30 cellular contexts compared by ENCODE assay signal in the genomic region with DNA sequence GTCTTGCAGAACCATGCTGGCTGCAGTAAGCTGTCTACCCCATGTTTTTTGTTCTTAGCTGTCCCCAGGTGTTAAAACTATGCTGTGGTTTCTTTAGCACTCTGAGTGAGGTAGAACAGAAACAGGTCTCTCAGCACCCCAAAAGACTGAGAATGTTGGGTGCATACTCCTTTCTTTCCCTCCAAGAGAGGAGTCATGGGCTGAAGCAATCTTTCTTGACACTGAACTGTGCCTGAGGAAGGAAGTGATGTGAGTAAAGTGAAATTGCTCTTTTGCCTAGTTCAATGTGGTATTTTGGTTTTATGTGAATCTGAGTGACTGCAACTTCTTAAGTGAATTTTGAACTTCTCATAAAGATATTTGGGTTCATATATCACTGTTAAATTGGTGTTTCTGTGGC.
"Had no signal": no experiment of that assay in that cellular context is flagged by ENCODE, and none has a peak within 500 bp of the region (broad histone marks: within the 10 kb centered on the region; RNA-seq: fewer than 3 reads in every experiment).

No MANE protein-coding gene starts in this region.

- H3K9me3 Mint-ChIP-seq: endodermal cell had no signal

- H3K9ac ChIP-seq: neural progenitor cell, parathyroid adenoma had no signal

- H3K36me3 Mint-ChIP-seq: immature natural killer cell; memory B cell; neural progenitor cell; stimulated activated naive B cell treated with anti-CD40 and anti-IgM and Interleukin-4, amounts not matched to agents 10 μg/mL and 1 μg/mL and 100 μg/mL, for 72 hours had no signal

- H3K4me3 Mint-ChIP-seq: dendritic cell treated with granulocyte-macrophage colony-stimulating factor and Interleukin-4, amounts not matched to agents 40 ng/mL and 50 ng/mL, for 4 days; endodermal cell; immature natural killer cell; memory B cell; naive B cell; natural killer cell treated with Interleukin-12 subunit alpha and Interleukin-12 subunit beta and Interleukin-15 and Interleukin-18, amount 100 ng/mL, for 72 hours; neural progenitor cell; stimulated activated naive B cell treated with anti-CD40 and anti-IgM and Interleukin-4, amounts not matched to agents 10 μg/mL and 1 μg/mL and 100 μg/mL, for 72 hours; stimulated activated naive CD8-positive, alpha-beta T cell treated with anti-CD3 and anti-CD28 coated beads, Interleukin-15, Interleukin-2, amounts not matched to agents 100 ng/mL and 50 ng/mL, for 24 hours had no signal

- ATAC-seq: left colon; lower lobe of right lung; mucosa of descending colon; right lobe of liver; stimulated activated naive B cell treated with anti-CD40 and anti-IgM and Interleukin-4, amounts not matched to agents 10 μg/mL and 1 μg/mL and 100 μg/mL, for 72 hours; upper lobe of right lung had no signal

- H3K79me2 ChIP-seq: parathyroid adenoma had no signal

- H3K27me3 Mint-ChIP-seq: dendritic cell treated with granulocyte-macrophage colony-stimulating factor and Interleukin-4, amounts not matched to agents 40 ng/mL and 50 ng/mL, for 4 days; memory B cell; natural killer cell treated with Interleukin-12 subunit alpha and Interleukin-12 subunit beta and Interleukin-15 and Interleukin-18, amount 100 ng/mL, for 72 hours; progenitor cell of endocrine pancreas had no signal

- H3K4me1 Mint-ChIP-seq: endodermal cell; immature natural killer cell; memory B cell; naive B cell; neural progenitor cell; stimulated activated naive B cell treated with anti-CD40 and anti-IgM and Interleukin-4, amounts not matched to agents 10 μg/mL and 1 μg/mL and 100 μg/mL, for 72 hours had no signal

- H3K9me3 ChIP-seq: colonic mucosa, esophagus squamous epithelium, mucosa of descending colon, right lobe of liver, transverse colon, upper lobe of right lung, uterus had no signal

- DNase-seq: colonic mucosa; effector CD8-positive, alpha-beta T cell; endodermal cell; esophagus squamous epithelium; foreskin melanocyte; hypothalamus; immature natural killer cell; islet precursor cell; kidney glomerular epithelial cell; left colon; left ventricle myocardium inferior; lower lobe of right lung; mucosa of descending colon; naive B cell; right lobe of liver; small intestine; stimulated activated CD4-positive, alpha-beta T cell treated with anti-CD3 and anti-CD28 coated beads, Interleukin-15, amount 100 ng/mL, for 24 hours; stimulated activated CD4-positive, alpha-beta T cell treated with anti-CD3 and anti-CD28 coated beads, Interleukin-2, amount 100 ng/mL, for 48 hours; stimulated activated naive B cell treated with anti-CD40 and anti-IgM and Interleukin-4, amounts not matched to agents 10 μg/mL and 1 μg/mL and 100 μg/mL, for 72 hours; transverse colon; upper lobe of right lung; uterus had no signal

- H3K36me3 ChIP-seq: colonic mucosa, esophagus squamous epithelium, left ventricle myocardium inferior, lower lobe of right lung, neural progenitor cell, right lobe of liver, transverse colon, upper lobe of right lung, uterus had no signal

- H3K27ac Mint-ChIP-seq: dendritic cell treated with granulocyte-macrophage colony-stimulating factor and Interleukin-4, amounts not matched to agents 40 ng/mL and 50 ng/mL, for 4 days; endodermal cell; immature natural killer cell; memory B cell; natural killer cell treated with Interleukin-12 subunit alpha and Interleukin-12 subunit beta and Interleukin-15 and Interleukin-18, amount 100 ng/mL, for 72 hours; neural progenitor cell; progenitor cell of endocrine pancreas; stimulated activated naive B cell treated with anti-CD40 and anti-IgM and Interleukin-4, amounts not matched to agents 10 μg/mL and 1 μg/mL and 100 μg/mL, for 72 hours; stimulated activated naive CD8-positive, alpha-beta T cell treated with anti-CD3 and anti-CD28 coated beads, Interleukin-15, Interleukin-2, amounts not matched to agents 100 ng/mL and 50 ng/mL, for 24 hours had no signal

- FAIRE-seq: endothelial cell of umbilical vein, small intestine had no signal

- H3K4me2 ChIP-seq: neural progenitor cell had no signal

- H3K4me1 ChIP-seq: colonic mucosa, esophagus squamous epithelium, left ventricle myocardium inferior, lower lobe of right lung, neural progenitor cell, parathyroid adenoma, right lobe of liver, transverse colon, upper lobe of right lung, uterus had no signal

- H3K4me3 ChIP-seq: colonic mucosa, esophagus squamous epithelium, left ventricle myocardium inferior, lower lobe of right lung, mucosa of descending colon, neural progenitor cell, right lobe of liver, transverse colon, upper lobe of right lung, uterus had no signal

- H2AFZ ChIP-seq: neural progenitor cell, parathyroid adenoma had no signal

- H3K27me3 ChIP-seq: colonic mucosa, esophagus squamous epithelium, neural progenitor cell, right lobe of liver, transverse colon, upper lobe of right lung, uterus had no signal
